In the genomic region with DNA sequence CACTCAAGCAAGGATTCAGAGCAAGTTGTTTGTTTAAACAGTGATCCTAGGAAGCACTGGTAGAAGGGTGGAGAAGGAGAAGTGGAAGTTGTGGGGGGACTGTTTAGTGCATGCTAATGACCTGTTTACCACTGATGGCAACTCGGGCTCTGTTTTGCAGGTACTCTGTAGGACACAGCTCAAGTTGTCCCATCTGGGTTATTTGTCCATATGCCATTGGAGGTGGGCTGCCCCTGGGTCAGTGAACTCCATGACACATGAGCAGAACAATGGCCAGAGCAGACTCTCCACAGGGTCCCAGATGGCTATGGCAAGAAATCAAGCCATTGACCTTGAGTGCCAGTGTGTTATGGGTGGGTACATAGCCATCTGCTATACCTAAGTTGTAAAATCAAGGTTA, we compare ENCODE assay signal across 8 cellular contexts.
"Had no signal": no experiment of that assay in that cellular context is flagged by ENCODE, and none has a peak within 500 bp of the region (broad histone marks: within the 10 kb centered on the region; RNA-seq: fewer than 3 reads in every experiment).

No MANE protein-coding gene starts in this region.

- H3K4me3 ChIP-seq: GM12878 had no signal

- FAIRE-seq: G401.6, GM12878, GM12891, GM12892, GM18507, GM19239 had no signal

- DNase-seq: GDM1, GF-D8 had no signal
